8 cellular contexts compared by ENCODE assay signal in genomic region chr2:231614559-231615057, GRCh38. TPM values are rescaled to one million over a fixed set of nuclear protein-coding genes. Genes with fewer than 3 reads are reported as not detected.
A peak's percentile ranks its signal among the peaks of the same experiment; 100 is the strongest.
DNase-seq lines count a peak whose midpoint lies in the region; ATAC-seq, FAIRE-seq and TF ChIP-seq lines count a peak whose summit lies in the region.

No MANE protein-coding gene starts in this region.

- CTCF ChIA-PET in RWPE1 (lab: Yijun Ruan, JAX) = interaction anchor here (1.0 to 3.2 kb wide), 4 partner anchors 60 to 99 kb away, joined by 4 to 19 read pairs (median 8); no protein-coding TSS in a partner anchor

- no peaks in the 10 kb centered on the region for H3K9me3 ChIP-seq in GM23248 (ENCODE audit: low read depth)
- peaks cover 0 to 2% of the 10 kb centered on the region in 2 donors for H3K9me3 ChIP-seq in lung (ENCODE audit: control insufficient read depth in 2 of 2, insufficient read depth in 1 of 2, low read length in 1 of 2)

- peak in 9 of 14 donors; percentile 68 to 88 (median 80) for DNase-seq in C1 segment of cervical spinal cord (lab: John Stamatoyannopoulos, UW)
- DNase-seq in GM23248 = no peak
- no peak for DNase-seq in RWPE1 (ENCODE audit: low spot score)
- DNase-seq in bronchial epithelial cell (ENCODE audit: low read depth) = no peak
- DNase-seq in lung (ENCODE audit: low spot score) = peak; percentile 42
- DNase-seq in stimulated activated CD8-positive, alpha-beta memory T cell treated with anti-CD3 and anti-CD28 coated beads, Interleukin-2, amount 100 ng/mL, for 48 hours (ENCODE audit: low read depth in 2 of 2) = peak; percentile 47 to 55
- DNase-seq in NCI-H774 (lab: John Stamatoyannopoulos, UW) = no peak

- peak overlapping the region; percentile 100 for H3K27ac ChIP-seq in GM23248
- peak overlapping the region; percentile 97 for H3K27ac ChIP-seq in RWPE1
- peak overlapping the region; percentile 97 to 99 for H3K27ac ChIP-seq in lung (ENCODE audit: low read depth in 1 of 2, low read length in 1 of 2)

- H3K36me3 ChIP-seq in GM23248 (ENCODE audit: low read depth) (no peaks in the 10 kb centered on the region), bronchial epithelial cell (ENCODE audit: control insufficient read depth, insufficient read depth, low read length) (no peaks in the 10 kb centered on the region), lung (ENCODE audit: control insufficient read depth in 2 of 2, insufficient read depth in 2 of 2, low read length in 2 of 2) (no peaks in the 10 kb centered on the region)

- H3K4me1 ChIP-seq in GM23248 (ENCODE audit: insufficient read depth) (peaks cover 12% of the 10 kb centered on the region), lung (ENCODE audit: control insufficient read depth in 2 of 2, insufficient read depth in 2 of 2, low read length in 2 of 2) (peaks cover 4 to 23% of the 10 kb centered on the region in 2 donors)

- peaks cover 17% of the 10 kb centered on the region for H3F3A ChIP-seq in GM23248 (ENCODE audit: insufficient read depth)

- H3K79me2 ChIP-seq in GM23248 (ENCODE audit: insufficient read depth) = no peaks in the 10 kb centered on the region

- H3K4me3 ChIP-seq in GM23248 = peak overlapping the region; percentile 69
- H3K4me3 ChIP-seq in bronchial epithelial cell (ENCODE audit: low read depth, low read length) = peak overlapping the region; percentile 40
- peak overlapping the region; percentile 48 for H3K4me3 ChIP-seq in lung

- H3K27me3 ChIP-seq in GM23248 (replicated peaks; ENCODE audit: insufficient read depth) (no peaks in the 10 kb centered on the region), bronchial epithelial cell (ENCODE audit: control insufficient read depth, insufficient read depth, low read length) (no peaks in the 10 kb centered on the region), lung (ENCODE audit: control insufficient read depth, insufficient read depth) (no peaks in the 10 kb centered on the region)

- H4K20me1 ChIP-seq in GM23248 (ENCODE audit: insufficient read depth) = no peaks in the 10 kb centered on the region

- TF ChIP-seq CTCF in RWPE1 (conservative IDR thresholded peaks at IDR 0.05; ENCODE audit: low read depth) (no peak), bronchial epithelial cell (IDR thresholded peaks at IDR 0.05; ENCODE audit: insufficient read depth, low read length, severe bottlenecking) (no peak), lung (IDR thresholded peaks at IDR 0.05; ENCODE audit: control extremely low read depth, extremely low read depth) (no peak)

- POLR2A ChIA-PET in RWPE1 (lab: Yijun Ruan, JAX; ENCODE audit: low non-redundant PET) = no interaction called here

- no peak for FAIRE-seq in bronchial epithelial cell (lab: Jason Lieb, UNC)

- 8% methylated on average over 40 to 46 of the region's 46 CpGs for WGBS in GM23248 (ENCODE audit: low coverage in 1 of 2, low lambda C conversion rate in 2 of 2, missing lambda C conversion rate in 2 of 2), 2 experiments
- 0 to 2% methylated on average over 46 of the region's 46 CpGs for WGBS in lung, 2 donors

- no peaks in the 10 kb centered on the region for H3K9me2 ChIP-seq in GM23248 (ENCODE audit: insufficient read depth)

- no peak for ATAC-seq in lung (ENCODE audit: insufficient read depth, low FRiP score)
- ATAC-seq in GM21447 (IDR thresholded peaks at IDR 0.05; ENCODE audit: unreplicated experiment) = no peak

- H3K4me2 ChIP-seq in GM23248 (ENCODE audit: unreplicated experiment) = peak overlapping the region; percentile 72

- in situ Hi-C loops in GM23248 (cut with MboI) = loop anchor here (10.0 kb wide), 1 partner anchor 100 kb away; no protein-coding TSS in a partner anchor

- H3K9ac ChIP-seq in GM23248 = peak overlapping the region; percentile 87

- H2AFZ ChIP-seq in GM23248 = peak overlapping the region; percentile 81

RNA-seq across cellular contexts. Expression of gene TEX44, which starts 21.9 kb away (rescaled TPM):
- not detected in 2 replicates for total RNA-seq in GM23248 (2014; rRNA removed; shearing (Covaris generic))
- not detected in 2 replicates for polyA plus RNA-seq in GM23248 (2016; fragmentation: Nextera tagmentation; extraction: Ambion mirVana)
- not detected in 2 replicates for total RNA-seq in bronchial epithelial cell
- not detected for total RNA-seq in lung
- polyA plus RNA-seq in lung = not detected

Comparison
In these comparisons a context has a peak if more than half of its experiments do, and no peak if none do; other contexts are left out.
1. DNase-seq: peak in C1 segment of cervical spinal cord (9 of 14), lung (single experiment) and stimulated activated CD8-positive, alpha-beta memory T cell treated with anti-CD3 and anti-CD28 coated beads, Interleukin-2, amount 100 ng/mL, for 48 hours (2 of 2); none in GM23248 (single experiment), RWPE1 (single experiment), bronchial epithelial cell (single experiment) and NCI-H774 (single experiment).
2. Peak in every context shown above with its lines, with median percentiles within 50 percentile points of each other: H3K27ac ChIP-seq and H3K4me3 ChIP-seq.